Comparison of ENCODE assay signal across 1 cellular context in the genomic region with DNA sequence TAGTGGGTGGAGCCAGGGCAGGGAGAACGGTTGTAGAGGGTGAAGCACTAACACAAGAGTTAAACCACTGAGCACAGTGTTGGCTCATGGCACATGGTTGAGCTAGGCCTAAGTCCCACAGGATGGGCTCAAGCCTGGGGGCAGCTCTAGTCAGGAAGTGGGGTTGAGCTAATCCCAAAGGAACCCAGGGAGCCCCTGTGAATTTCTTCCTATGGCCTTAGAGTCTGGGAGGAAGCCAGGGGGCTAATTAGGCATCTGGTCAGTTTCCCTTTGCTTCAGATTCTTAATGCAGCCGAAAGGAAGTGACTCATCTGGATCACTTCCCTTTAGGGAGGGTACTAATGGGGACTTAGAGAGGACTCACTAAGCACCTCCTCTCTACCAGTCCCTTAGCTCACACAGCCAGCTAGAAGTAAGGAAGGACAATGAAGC.
TF ChIP-seq lines count a peak whose summit lies in the region.

No MANE protein-coding gene starts in this region.

TF ChIP-seq in K562, 482 proteins besides CTCF, POLR2A, EP300 and RAD21 (continued from another document):
- TF ChIP-seq, protein P1, sequence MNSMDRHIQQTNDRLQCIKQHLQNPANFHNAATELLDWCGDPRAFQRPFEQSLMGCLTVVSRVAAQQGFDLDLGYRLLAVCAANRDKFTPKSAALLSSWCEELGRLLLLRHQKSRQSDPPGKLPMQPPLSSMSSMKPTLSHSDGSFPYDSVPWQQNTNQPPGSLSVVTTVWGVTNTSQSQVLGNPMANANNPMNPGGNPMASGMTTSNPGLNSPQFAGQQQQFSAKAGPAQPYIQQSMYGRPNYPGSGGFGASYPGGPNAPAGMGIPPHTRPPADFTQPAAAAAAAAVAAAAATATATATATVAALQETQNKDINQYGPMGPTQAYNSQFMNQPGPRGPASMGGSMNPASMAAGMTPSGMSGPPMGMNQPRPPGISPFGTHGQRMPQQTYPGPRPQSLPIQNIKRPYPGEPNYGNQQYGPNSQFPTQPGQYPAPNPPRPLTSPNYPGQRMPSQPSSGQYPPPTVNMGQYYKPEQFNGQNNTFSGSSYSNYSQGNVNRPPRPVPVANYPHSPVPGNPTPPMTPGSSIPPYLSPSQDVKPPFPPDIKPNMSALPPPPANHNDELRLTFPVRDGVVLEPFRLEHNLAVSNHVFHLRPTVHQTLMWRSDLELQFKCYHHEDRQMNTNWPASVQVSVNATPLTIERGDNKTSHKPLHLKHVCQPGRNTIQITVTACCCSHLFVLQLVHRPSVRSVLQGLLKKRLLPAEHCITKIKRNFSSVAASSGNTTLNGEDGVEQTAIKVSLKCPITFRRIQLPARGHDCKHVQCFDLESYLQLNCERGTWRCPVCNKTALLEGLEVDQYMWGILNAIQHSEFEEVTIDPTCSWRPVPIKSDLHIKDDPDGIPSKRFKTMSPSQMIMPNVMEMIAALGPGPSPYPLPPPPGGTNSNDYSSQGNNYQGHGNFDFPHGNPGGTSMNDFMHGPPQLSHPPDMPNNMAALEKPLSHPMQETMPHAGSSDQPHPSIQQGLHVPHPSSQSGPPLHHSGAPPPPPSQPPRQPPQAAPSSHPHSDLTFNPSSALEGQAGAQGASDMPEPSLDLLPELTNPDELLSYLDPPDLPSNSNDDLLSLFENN (IDR thresholded peaks at IDR 0.05; ENCODE audit: low read depth in 2 of 2, low read length in 2 of 2), result no peak
- no peak for TF ChIP-seq IFI16 (CRISPR knock-in tag; IDR thresholded peaks at IDR 0.05)
- TF ChIP-seq, protein P2, sequence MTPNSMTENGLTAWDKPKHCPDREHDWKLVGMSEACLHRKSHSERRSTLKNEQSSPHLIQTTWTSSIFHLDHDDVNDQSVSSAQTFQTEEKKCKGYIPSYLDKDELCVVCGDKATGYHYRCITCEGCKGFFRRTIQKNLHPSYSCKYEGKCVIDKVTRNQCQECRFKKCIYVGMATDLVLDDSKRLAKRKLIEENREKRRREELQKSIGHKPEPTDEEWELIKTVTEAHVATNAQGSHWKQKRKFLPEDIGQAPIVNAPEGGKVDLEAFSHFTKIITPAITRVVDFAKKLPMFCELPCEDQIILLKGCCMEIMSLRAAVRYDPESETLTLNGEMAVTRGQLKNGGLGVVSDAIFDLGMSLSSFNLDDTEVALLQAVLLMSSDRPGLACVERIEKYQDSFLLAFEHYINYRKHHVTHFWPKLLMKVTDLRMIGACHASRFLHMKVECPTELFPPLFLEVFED (CRISPR knock-in tag; conservative IDR thresholded peaks at IDR 0.05), result no peak
- no peak for TF ChIP-seq HNRNPK (IDR thresholded peaks at IDR 0.05; ENCODE audit: low read depth, low read length, poor library complexity, severe bottlenecking)
- TF ChIP-seq ZNF324 (CRISPR knock-in tag; IDR thresholded peaks at IDR 0.05), result no peak
- TF ChIP-seq, protein P3, sequence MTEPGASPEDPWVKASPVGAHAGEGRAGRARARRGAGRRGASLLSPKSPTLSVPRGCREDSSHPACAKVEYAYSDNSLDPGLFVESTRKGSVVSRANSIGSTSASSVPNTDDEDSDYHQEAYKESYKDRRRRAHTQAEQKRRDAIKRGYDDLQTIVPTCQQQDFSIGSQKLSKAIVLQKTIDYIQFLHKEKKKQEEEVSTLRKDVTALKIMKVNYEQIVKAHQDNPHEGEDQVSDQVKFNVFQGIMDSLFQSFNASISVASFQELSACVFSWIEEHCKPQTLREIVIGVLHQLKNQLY (CRISPR knock-in tag; conservative IDR thresholded peaks at IDR 0.05), result no peak
- TF ChIP-seq ZNF263 (CRISPR knock-in tag; IDR thresholded peaks at IDR 0.05; ENCODE audit: borderline replicate concordance), result peak; percentile 61
- no peak for TF ChIP-seq MECOM (CRISPR knock-in tag; IDR thresholded peaks at IDR 0.05)
- TF ChIP-seq, protein P4, sequence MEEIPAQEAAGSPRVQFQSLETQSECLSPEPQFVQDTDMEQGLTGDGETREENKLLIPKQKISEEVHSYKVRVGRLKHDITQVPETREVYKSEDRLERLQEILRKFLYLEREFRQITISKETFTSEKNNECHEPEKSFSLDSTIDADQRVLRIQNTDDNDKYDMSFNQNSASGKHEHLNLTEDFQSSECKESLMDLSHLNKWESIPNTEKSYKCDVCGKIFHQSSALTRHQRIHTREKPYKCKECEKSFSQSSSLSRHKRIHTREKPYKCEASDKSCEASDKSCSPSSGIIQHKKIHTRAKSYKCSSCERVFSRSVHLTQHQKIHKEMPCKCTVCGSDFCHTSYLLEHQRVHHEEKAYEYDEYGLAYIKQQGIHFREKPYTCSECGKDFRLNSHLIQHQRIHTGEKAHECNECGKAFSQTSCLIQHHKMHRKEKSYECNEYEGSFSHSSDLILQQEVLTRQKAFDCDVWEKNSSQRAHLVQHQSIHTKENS (CRISPR knock-in tag; IDR thresholded peaks at IDR 0.05), result 0 out of 2 replicates have a peak, but pooled peaks have one; percentile 19
- peak; percentile 5 for TF ChIP-seq FOS (IDR thresholded peaks at IDR 0.05; ENCODE audit: extremely low read depth, insufficient read length)
- no peak for TF ChIP-seq HDAC3 (IDR thresholded peaks at IDR 0.05; ENCODE audit: borderline replicate concordance, partially characterized antibody)
- TF ChIP-seq HDGF (IDR thresholded peaks at IDR 0.05), result no peak
- no peak for TF ChIP-seq POLR2H (tag; IDR thresholded peaks at IDR 0.05; ENCODE audit: low read depth)
- TF ChIP-seq JUN (IDR thresholded peaks at IDR 0.05; ENCODE audit: borderline replicate concordance, low read depth, low read length), result peak; percentile 73
- TF ChIP-seq JUN (CRISPR knock-in tag; IDR thresholded peaks at IDR 0.05; ENCODE audit: borderline replicate concordance), result no peak
- TF ChIP-seq, protein P5, sequence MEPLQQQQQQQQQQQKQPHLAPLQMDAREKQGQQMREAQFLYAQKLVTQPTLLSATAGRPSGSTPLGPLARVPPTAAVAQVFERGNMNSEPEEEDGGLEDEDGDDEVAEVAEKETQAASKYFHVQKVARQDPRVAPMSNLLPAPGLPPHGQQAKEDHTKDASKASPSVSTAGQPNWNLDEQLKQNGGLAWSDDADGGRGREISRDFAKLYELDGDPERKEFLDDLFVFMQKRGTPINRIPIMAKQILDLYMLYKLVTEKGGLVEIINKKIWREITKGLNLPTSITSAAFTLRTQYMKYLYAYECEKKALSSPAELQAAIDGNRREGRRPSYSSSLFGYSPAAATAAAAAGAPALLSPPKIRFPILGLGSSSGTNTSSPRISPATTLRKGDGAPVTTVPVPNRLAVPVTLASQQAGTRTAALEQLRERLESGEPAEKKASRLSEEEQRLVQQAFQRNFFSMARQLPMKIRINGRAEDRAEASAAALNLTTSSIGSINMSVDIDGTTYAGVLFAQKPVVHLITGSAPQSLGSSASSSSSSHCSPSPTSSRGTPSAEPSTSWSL (CRISPR knock-in tag; IDR thresholded peaks at IDR 0.05; ENCODE audit: borderline replicate concordance), result no peak
- TF ChIP-seq, protein P6, sequence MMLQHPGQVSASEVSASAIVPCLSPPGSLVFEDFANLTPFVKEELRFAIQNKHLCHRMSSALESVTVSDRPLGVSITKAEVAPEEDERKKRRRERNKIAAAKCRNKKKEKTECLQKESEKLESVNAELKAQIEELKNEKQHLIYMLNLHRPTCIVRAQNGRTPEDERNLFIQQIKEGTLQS (IDR thresholded peaks at IDR 0.05), result peak; percentile 78
- TF ChIP-seq, protein P6 (CRISPR knock-in tag; conservative IDR thresholded peaks at IDR 0.05), result peak; percentile 73; the same call in 1 of the 2 replicates
- peak; percentile 57; the same call in 1 of the 2 replicates for TF ChIP-seq L3MBTL2 (IDR thresholded peaks at IDR 0.05)
- no peak for TF ChIP-seq WHSC1 (IDR thresholded peaks at IDR 0.05; ENCODE audit: low read length)
- TF ChIP-seq PTRF (tag; IDR thresholded peaks at IDR 0.05), result 0 out of 2 replicates have a peak, but pooled peaks have one; percentile 48
- peak; percentile 41; the same call in 1 of the 2 replicates for TF ChIP-seq SMARCA4 (IDR thresholded peaks at IDR 0.05)
- TF ChIP-seq OTX1 (CRISPR knock-in tag; IDR thresholded peaks at IDR 0.05), result no peak
- TF ChIP-seq, protein P7, sequence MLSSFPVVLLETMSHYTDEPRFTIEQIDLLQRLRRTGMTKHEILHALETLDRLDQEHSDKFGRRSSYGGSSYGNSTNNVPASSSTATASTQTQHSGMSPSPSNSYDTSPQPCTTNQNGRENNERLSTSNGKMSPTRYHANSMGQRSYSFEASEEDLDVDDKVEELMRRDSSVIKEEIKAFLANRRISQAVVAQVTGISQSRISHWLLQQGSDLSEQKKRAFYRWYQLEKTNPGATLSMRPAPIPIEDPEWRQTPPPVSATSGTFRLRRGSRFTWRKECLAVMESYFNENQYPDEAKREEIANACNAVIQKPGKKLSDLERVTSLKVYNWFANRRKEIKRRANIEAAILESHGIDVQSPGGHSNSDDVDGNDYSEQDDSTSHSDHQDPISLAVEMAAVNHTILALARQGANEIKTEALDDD (IDR thresholded peaks at IDR 0.05), result peak; percentile 80
- TF ChIP-seq, protein P8, sequence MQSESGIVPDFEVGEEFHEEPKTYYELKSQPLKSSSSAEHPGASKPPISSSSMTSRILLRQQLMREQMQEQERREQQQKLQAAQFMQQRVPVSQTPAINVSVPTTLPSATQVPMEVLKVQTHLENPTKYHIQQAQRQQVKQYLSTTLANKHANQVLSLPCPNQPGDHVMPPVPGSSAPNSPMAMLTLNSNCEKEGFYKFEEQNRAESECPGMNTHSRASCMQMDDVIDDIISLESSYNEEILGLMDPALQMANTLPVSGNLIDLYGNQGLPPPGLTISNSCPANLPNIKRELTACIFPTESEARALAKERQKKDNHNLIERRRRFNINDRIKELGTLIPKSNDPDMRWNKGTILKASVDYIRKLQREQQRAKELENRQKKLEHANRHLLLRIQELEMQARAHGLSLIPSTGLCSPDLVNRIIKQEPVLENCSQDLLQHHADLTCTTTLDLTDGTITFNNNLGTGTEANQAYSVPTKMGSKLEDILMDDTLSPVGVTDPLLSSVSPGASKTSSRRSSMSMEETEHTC (IDR thresholded peaks at IDR 0.05), result no peak
- peak; percentile 72; the same call in 1 of the 2 replicates for TF ChIP-seq SMARCE1 (IDR thresholded peaks at IDR 0.05)
- TF ChIP-seq ETV5 (CRISPR knock-in tag; IDR thresholded peaks at IDR 0.05; ENCODE audit: low read depth), result peak; percentile 34; the same call in 1 of the 2 replicates
- 0 out of 2 replicates have a peak, but pooled peaks have one; percentile 21 for TF ChIP-seq ATF7 (IDR thresholded peaks at IDR 0.05)
- peak; percentile 93 for TF ChIP-seq FOSL1 (tag; conservative IDR thresholded peaks at IDR 0.05)
- TF ChIP-seq DMBX1 (CRISPR knock-in tag; IDR thresholded peaks at IDR 0.05; ENCODE audit: borderline replicate concordance), result peak; percentile 36; the same call in 1 of the 2 replicates
- TF ChIP-seq, protein P9, sequence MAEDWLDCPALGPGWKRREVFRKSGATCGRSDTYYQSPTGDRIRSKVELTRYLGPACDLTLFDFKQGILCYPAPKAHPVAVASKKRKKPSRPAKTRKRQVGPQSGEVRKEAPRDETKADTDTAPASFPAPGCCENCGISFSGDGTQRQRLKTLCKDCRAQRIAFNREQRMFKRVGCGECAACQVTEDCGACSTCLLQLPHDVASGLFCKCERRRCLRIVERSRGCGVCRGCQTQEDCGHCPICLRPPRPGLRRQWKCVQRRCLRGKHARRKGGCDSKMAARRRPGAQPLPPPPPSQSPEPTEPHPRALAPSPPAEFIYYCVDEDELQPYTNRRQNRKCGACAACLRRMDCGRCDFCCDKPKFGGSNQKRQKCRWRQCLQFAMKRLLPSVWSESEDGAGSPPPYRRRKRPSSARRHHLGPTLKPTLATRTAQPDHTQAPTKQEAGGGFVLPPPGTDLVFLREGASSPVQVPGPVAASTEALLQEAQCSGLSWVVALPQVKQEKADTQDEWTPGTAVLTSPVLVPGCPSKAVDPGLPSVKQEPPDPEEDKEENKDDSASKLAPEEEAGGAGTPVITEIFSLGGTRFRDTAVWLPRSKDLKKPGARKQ (CRISPR knock-in tag; IDR thresholded peaks at IDR 0.05), result no peak
- 0 out of 2 replicates have a peak, but pooled peaks have one; percentile 18 for TF ChIP-seq SMAD4 (CRISPR knock-in tag; conservative IDR thresholded peaks at IDR 0.05)
- TF ChIP-seq ZNF589 (CRISPR knock-in tag; IDR thresholded peaks at IDR 0.05; ENCODE audit: low read depth), result peak; percentile 86; the same call in 1 of the 2 replicates
- 0 out of 4 replicates have a peak, but pooled peaks of 1 of the 2 experiments have one; percentile 19 for TF ChIP-seq RCOR1 (IDR thresholded peaks at IDR 0.05; ENCODE audit: borderline replicate concordance in 1 of 2, low read depth in 2 of 2, low read length in 2 of 2)
- TF ChIP-seq EGR1 (conservative IDR thresholded peaks at IDR 0.05), result no peak
- TF ChIP-seq DPF2 (IDR thresholded peaks at IDR 0.05), result peak; percentile 48; the same call in 1 of the 2 replicates
- no peak for TF ChIP-seq HMG20B (CRISPR knock-in tag; IDR thresholded peaks at IDR 0.05)
- peak; percentile 89 for TF ChIP-seq SPI1 (IDR thresholded peaks at IDR 0.05; ENCODE audit: borderline replicate concordance, low read depth, low read length)
- TF ChIP-seq, protein P10, sequence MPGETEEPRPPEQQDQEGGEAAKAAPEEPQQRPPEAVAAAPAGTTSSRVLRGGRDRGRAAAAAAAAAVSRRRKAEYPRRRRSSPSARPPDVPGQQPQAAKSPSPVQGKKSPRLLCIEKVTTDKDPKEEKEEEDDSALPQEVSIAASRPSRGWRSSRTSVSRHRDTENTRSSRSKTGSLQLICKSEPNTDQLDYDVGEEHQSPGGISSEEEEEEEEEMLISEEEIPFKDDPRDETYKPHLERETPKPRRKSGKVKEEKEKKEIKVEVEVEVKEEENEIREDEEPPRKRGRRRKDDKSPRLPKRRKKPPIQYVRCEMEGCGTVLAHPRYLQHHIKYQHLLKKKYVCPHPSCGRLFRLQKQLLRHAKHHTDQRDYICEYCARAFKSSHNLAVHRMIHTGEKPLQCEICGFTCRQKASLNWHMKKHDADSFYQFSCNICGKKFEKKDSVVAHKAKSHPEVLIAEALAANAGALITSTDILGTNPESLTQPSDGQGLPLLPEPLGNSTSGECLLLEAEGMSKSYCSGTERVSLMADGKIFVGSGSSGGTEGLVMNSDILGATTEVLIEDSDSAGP (CRISPR knock-in tag; IDR thresholded peaks at IDR 0.05), result no peak
- peak; percentile 79 for TF ChIP-seq ZNF175 (CRISPR knock-in tag; IDR thresholded peaks at IDR 0.05; ENCODE audit: low read depth)
- TF ChIP-seq KDM5B (IDR thresholded peaks at IDR 0.05; ENCODE audit: insufficient replicate concordance, low read depth, low read length), result no peak
- TF ChIP-seq, protein P11, sequence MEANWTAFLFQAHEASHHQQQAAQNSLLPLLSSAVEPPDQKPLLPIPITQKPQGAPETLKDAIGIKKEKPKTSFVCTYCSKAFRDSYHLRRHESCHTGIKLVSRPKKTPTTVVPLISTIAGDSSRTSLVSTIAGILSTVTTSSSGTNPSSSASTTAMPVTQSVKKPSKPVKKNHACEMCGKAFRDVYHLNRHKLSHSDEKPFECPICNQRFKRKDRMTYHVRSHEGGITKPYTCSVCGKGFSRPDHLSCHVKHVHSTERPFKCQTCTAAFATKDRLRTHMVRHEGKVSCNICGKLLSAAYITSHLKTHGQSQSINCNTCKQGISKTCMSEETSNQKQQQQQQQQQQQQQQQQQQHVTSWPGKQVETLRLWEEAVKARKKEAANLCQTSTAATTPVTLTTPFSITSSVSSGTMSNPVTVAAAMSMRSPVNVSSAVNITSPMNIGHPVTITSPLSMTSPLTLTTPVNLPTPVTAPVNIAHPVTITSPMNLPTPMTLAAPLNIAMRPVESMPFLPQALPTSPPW (CRISPR knock-in tag; IDR thresholded peaks at IDR 0.05), result peak; percentile 57; the same call in 1 of the 2 replicates
- TF ChIP-seq JUND (IDR thresholded peaks at IDR 0.05; ENCODE audit: borderline replicate concordance, low read depth, low read length), result peak; percentile 90
- TF ChIP-seq JUND (tag; IDR thresholded peaks at IDR 0.05; ENCODE audit: borderline replicate concordance, low read depth, low read length), result peak; percentile 77; the same call in 1 of the 3 replicates
- peak; percentile 47; the same call in 1 of the 2 replicates for TF ChIP-seq ARID1B (IDR thresholded peaks at IDR 0.05)
TF ChIP-seq in K562: peak in this region for 30.
